ENCODE assay signal across 9 cellular contexts in genomic region chr2:68955432-68955831, GRCh38. TPM values are rescaled to one million over a fixed set of nuclear protein-coding genes. Genes with fewer than 3 reads are reported as not detected.
"Had no signal": no experiment of that assay in that cellular context is flagged by ENCODE, and none has a peak within 500 bp of the region (broad histone marks: within the 10 kb centered on the region; RNA-seq: fewer than 3 reads in every experiment).

No MANE protein-coding gene starts in this region.

RNA-seq across cellular contexts. Expression of gene GKN2, which starts 2.7 kb away (rescaled TPM):
- total RNA-seq: LHCN-M2, MCF 10A, OCI-LY7, PC-9, Right ventricle myocardium inferior, RPMI7951, SJCRH30, SK-MEL-5, T-cell had no signal

RNA-seq across cellular contexts. Expression of gene GKN1, which starts 19.0 kb away (rescaled TPM):
- total RNA-seq: LHCN-M2, MCF 10A, OCI-LY7, PC-9, Right ventricle myocardium inferior, RPMI7951, SJCRH30, SK-MEL-5, T-cell had no signal

RNA-seq across cellular contexts. Expression of gene ANTXR1, which starts 57.5 kb away (rescaled TPM):
- total RNA-seq: OCI-LY7 had no signal
